In the genomic region with DNA sequence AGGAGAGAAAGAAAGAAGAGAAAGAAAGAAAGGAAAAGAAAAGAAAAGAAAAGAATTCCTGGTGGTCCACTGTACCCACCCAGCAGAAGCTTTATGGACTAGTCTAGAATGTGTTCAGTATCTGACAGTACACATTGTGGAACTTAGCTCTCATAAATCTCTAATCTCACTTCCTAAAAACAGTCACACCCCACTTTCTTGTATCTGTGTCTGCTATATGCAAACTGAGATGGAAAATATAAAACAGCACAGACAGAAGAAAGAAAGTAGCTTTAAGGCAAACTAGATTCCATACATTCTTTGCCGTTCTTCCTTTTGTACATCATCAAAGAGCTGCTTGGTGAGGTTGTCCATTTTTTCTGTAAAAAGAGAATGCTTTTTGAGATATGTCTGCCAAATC, we compare ENCODE assay signal across 13 cellular contexts. TPM values are rescaled to one million over a fixed set of nuclear protein-coding genes. Genes with fewer than 3 reads are reported as not detected.
DNase-seq lines count a peak whose midpoint lies in the region; ATAC-seq, FAIRE-seq and TF ChIP-seq lines count a peak whose summit lies in the region.
"Had no signal": no experiment of that assay in that cellular context is flagged by ENCODE, and none has a peak within 500 bp of the region (broad histone marks: within the 10 kb centered on the region; RNA-seq: fewer than 3 reads in every experiment).

No MANE protein-coding gene starts in this region.

- H3K27me3 ChIP-seq in astrocyte (ENCODE audit: insufficient read depth, low read length), result peaks cover 2% of the 10 kb centered on the region
- H3K27me3 ChIP-seq: SJSA1 had no signal

- no peak overlapping the region for H3K27ac ChIP-seq in astrocyte (ENCODE audit: low read depth, low read length)
- H3K27ac ChIP-seq: SJSA1 had no signal

- peak; percentile 54 for DNase-seq in GM13977 (ENCODE audit: low spot score)
- DNase-seq in astrocyte (ENCODE audit: low read depth), result no peak
- DNase-seq in NCI-H1930 (lab: John Stamatoyannopoulos, UW), result no peak
- DNase-seq in NK-92 (lab: John Stamatoyannopoulos, UW; ENCODE audit: unreplicated experiment), result no peak
- no peak for DNase-seq in NCI-H2107 treated with DMSO at 0.1 percent for 48 hours (lab: John Stamatoyannopoulos, UW; ENCODE audit: unreplicated experiment)
- DNase-seq in activated CD4-positive, CD25-positive, alpha-beta regulatory T cell (lab: John Stamatoyannopoulos, UW), result no peak
- DNase-seq: activated naive CD8-positive, alpha-beta T cell treated with anti-CD3 and anti-CD28 coated beads, Interleukin-2, amount 10 ng/mL, durations not matched to agents 7 days and 5 days; DMS153; posterior cingulate gyrus; stimulated activated CD8-positive, alpha-beta memory T cell treated with anti-CD3 and anti-CD28 coated beads, Interleukin-4, amount 100 ng/mL, for 48 hours had no signal

- peak overlapping the region; percentile 28 for H3K27ac Mint-ChIP-seq in astrocyte (ENCODE audit: unreplicated experiment)
- H3K27ac Mint-ChIP-seq: activated naive CD8-positive, alpha-beta T cell treated with anti-CD3 and anti-CD28 coated beads, Interleukin-2, amount 10 ng/mL, durations not matched to agents 7 days and 5 days had no signal

- no peaks in the 10 kb centered on the region for H3K27me3 Mint-ChIP-seq in astrocyte (ENCODE audit: low read depth, unreplicated experiment)
- H3K27me3 Mint-ChIP-seq: activated naive CD8-positive, alpha-beta T cell treated with anti-CD3 and anti-CD28 coated beads, Interleukin-2, amount 10 ng/mL, durations not matched to agents 7 days and 5 days had no signal

- H3K36me3 ChIP-seq in astrocyte (ENCODE audit: insufficient read depth, low read length), result no peaks in the 10 kb centered on the region
- H3K36me3 ChIP-seq: SJSA1 had no signal

- peaks cover 20% of the 10 kb centered on the region for H3K4me1 Mint-ChIP-seq in astrocyte (ENCODE audit: low read depth, unreplicated experiment)

- H3K9ac ChIP-seq in astrocyte (ENCODE audit: low read length), result no peak overlapping the region

- no peak overlapping the region for H3K4me3 ChIP-seq in astrocyte (ENCODE audit: insufficient read depth, low read depth, low read length)
- H3K4me3 ChIP-seq: SJSA1 had no signal

- ATAC-seq in GM21447 (IDR thresholded peaks at IDR 0.05; ENCODE audit: unreplicated experiment) (peak; percentile 54), HG03378 (IDR thresholded peaks at IDR 0.05; ENCODE audit: unreplicated experiment) (peak; percentile 71)

- H3K4me2 ChIP-seq in astrocyte (ENCODE audit: low read length), result no peak overlapping the region

- in situ Hi-C loops in GM13977 (cut with MboI; ENCODE audit: low pct_unique_long_range_greater_than_20kb, low sequenced_read_pairs, unreplicated experiment), result no loop called here

- H3K36me3 Mint-ChIP-seq in astrocyte (ENCODE audit: low read depth, unreplicated experiment), result no peaks in the 10 kb centered on the region
- H3K36me3 Mint-ChIP-seq: activated naive CD8-positive, alpha-beta T cell treated with anti-CD3 and anti-CD28 coated beads, Interleukin-2, amount 10 ng/mL, durations not matched to agents 7 days and 5 days had no signal

- H3K9me3 Mint-ChIP-seq in astrocyte (ENCODE audit: unreplicated experiment), result no peaks in the 10 kb centered on the region
- H3K9me3 Mint-ChIP-seq: activated naive CD8-positive, alpha-beta T cell treated with anti-CD3 and anti-CD28 coated beads, Interleukin-2, amount 10 ng/mL, durations not matched to agents 7 days and 5 days had no signal

- H3K9me3 ChIP-seq in astrocyte (ENCODE audit: insufficient read depth, low read depth, low read length), result no peaks in the 10 kb centered on the region
- H3K9me3 ChIP-seq: SJSA1 had no signal

- H3K79me2 ChIP-seq in astrocyte (ENCODE audit: insufficient read depth, low read length), result no peaks in the 10 kb centered on the region

- FAIRE-seq in astrocyte (lab: Jason Lieb, UNC), result no peak

- TF ChIP-seq CTCF in GM13977 (IDR thresholded peaks at IDR 0.05; ENCODE audit: extremely low read depth, insufficient read depth, missing control alignments), result no peak
- TF ChIP-seq CTCF in astrocyte (IDR thresholded peaks at IDR 0.05; ENCODE audit: insufficient read depth, low read depth, low read length), result no peak

- H3K4me1 ChIP-seq in astrocyte (ENCODE audit: insufficient read depth, low read length), result no peaks in the 10 kb centered on the region

- no peak overlapping the region for H3K4me3 Mint-ChIP-seq in astrocyte (ENCODE audit: unreplicated experiment)
- H3K4me3 Mint-ChIP-seq: activated naive CD8-positive, alpha-beta T cell treated with anti-CD3 and anti-CD28 coated beads, Interleukin-2, amount 10 ng/mL, durations not matched to agents 7 days and 5 days had no signal

- no peak overlapping the region for H2AFZ ChIP-seq in astrocyte (ENCODE audit: low read depth, low read length)

- no peaks in the 10 kb centered on the region for H4K20me1 ChIP-seq in astrocyte (ENCODE audit: insufficient read depth, low read length)

RNA-seq across cellular contexts. Expression of a gene that starts 41.1 kb away (rescaled TPM):
- 25.6 and 27.6 TPM in 2 replicates for total RNA-seq in astrocyte
